In genomic region chr9:68907910-68908309, GRCh38 we compare ENCODE assay signal across 31 cellular contexts.
"Had no signal": no experiment of that assay in that cellular context is flagged by ENCODE, and none has a peak within 500 bp of the region (broad histone marks: within the 10 kb centered on the region; RNA-seq: fewer than 3 reads in every experiment).

No MANE protein-coding gene starts in this region.

- DNase-seq: naive thymus-derived CD4-positive, alpha-beta T cell; natural killer cell; nucleus accumbens; posterior cingulate gyrus; psoas muscle; right cardiac atrium; right lobe of liver; sigmoid colon; small intestine; spleen; stimulated activated CD4-positive, alpha-beta T cell treated with anti-CD3 and anti-CD28 coated beads, Interleukin-12 subunit alpha, Interleukin-12 subunit beta, amount 100 ng/mL, for 4 hours; stimulated activated CD4-positive, alpha-beta T cell treated with anti-CD3 and anti-CD28 coated beads, Interleukin-1b, Interleukin-23, amount 100 ng/mL, for 48 hours; stimulated activated CD4-positive, alpha-beta T cell treated with anti-CD3 and anti-CD28 coated beads, Interleukin-4, amount 100 ng/mL, for 1 hour; stimulated activated CD4-positive, alpha-beta T cell treated with anti-CD3 and anti-CD28 coated beads, Interleukin-4, amount 100 ng/mL, for 4 hours; stimulated activated CD8-positive, alpha-beta memory T cell treated with anti-CD3 and anti-CD28 coated beads, Interleukin-4, amount 100 ng/mL, for 48 hours; stimulated activated naive CD4-positive, alpha-beta T cell; stimulated activated naive CD8-positive, alpha-beta T cell treated with anti-CD3 and anti-CD28 coated beads, Interleukin-15, amount 100 ng/mL, for 72 hours; stimulated activated naive CD8-positive, alpha-beta T cell treated with anti-CD3 and anti-CD28 coated beads, Interleukin-15, Interleukin-2, amounts not matched to agents 100 U/mL and 50 U/mL, for 24 hours; substantia nigra; testis; tibial artery; transverse colon; upper lobe of right lung; uterus had no signal

- H3K27me3 Mint-ChIP-seq: progenitor cell of endocrine pancreas; stimulated activated memory B cell treated with anti-CD40 and anti-IgM and Interleukin-4, amounts not matched to agents 10 μg/mL and 1 μg/mL and 100 μg/mL, for 72 hours; stimulated activated naive CD8-positive, alpha-beta T cell treated with anti-CD3 and anti-CD28 coated beads, Interleukin-15, amount 100 ng/mL, for 72 hours; type B pancreatic cell had no signal

- H3K36me3 ChIP-seq: neutrophil, right lobe of liver, sigmoid colon, suprapubic skin, tibial artery, transverse colon, upper lobe of right lung, uterus had no signal

- H3K9me3 ChIP-seq: neutrophil, psoas muscle, right lobe of liver, sigmoid colon, spleen, suprapubic skin, testis, tibial artery, transverse colon, upper lobe of right lung, uterus had no signal

- H3K4me3 Mint-ChIP-seq: naive thymus-derived CD4-positive, alpha-beta T cell; natural killer cell; nephron; stimulated activated memory B cell treated with anti-CD40 and anti-IgM and Interleukin-4, amounts not matched to agents 10 μg/mL and 1 μg/mL and 100 μg/mL, for 72 hours; stimulated activated naive CD8-positive, alpha-beta T cell treated with anti-CD3 and anti-CD28 coated beads, Interleukin-15, amount 100 ng/mL, for 72 hours; type B pancreatic cell had no signal

- H3K36me3 Mint-ChIP-seq: natural killer cell, type B pancreatic cell had no signal

- H3K9me3 Mint-ChIP-seq: naive thymus-derived CD4-positive, alpha-beta T cell; natural killer cell; nephron; stimulated activated memory B cell treated with anti-CD40 and anti-IgM and Interleukin-4, amounts not matched to agents 10 μg/mL and 1 μg/mL and 100 μg/mL, for 72 hours; stimulated activated naive CD8-positive, alpha-beta T cell treated with anti-CD3 and anti-CD28 coated beads, Interleukin-15, amount 100 ng/mL, for 72 hours; type B pancreatic cell had no signal

- H3K79me2 ChIP-seq: parathyroid adenoma had no signal

- H3K9ac ChIP-seq: parathyroid adenoma had no signal

- H3K4me3 ChIP-seq: psoas muscle, right lobe of liver, sigmoid colon, spleen, suprapubic skin, testis, tibial artery, transverse colon, upper lobe of right lung, uterus had no signal

- H3K27ac Mint-ChIP-seq: naive thymus-derived CD4-positive, alpha-beta T cell; natural killer cell; nephron; progenitor cell of endocrine pancreas; stimulated activated memory B cell treated with anti-CD40 and anti-IgM and Interleukin-4, amounts not matched to agents 10 μg/mL and 1 μg/mL and 100 μg/mL, for 72 hours; stimulated activated naive CD8-positive, alpha-beta T cell treated with anti-CD3 and anti-CD28 coated beads, Interleukin-15, amount 100 ng/mL, for 72 hours; type B pancreatic cell had no signal

- H3K27me3 ChIP-seq: neutrophil, right lobe of liver, sigmoid colon, spleen, suprapubic skin, testis, tibial artery, transverse colon, upper lobe of right lung, uterus had no signal

- H3K4me1 ChIP-seq: parathyroid adenoma, psoas muscle, right lobe of liver, suprapubic skin, testis, transverse colon, uterus had no signal

- H2AFZ ChIP-seq: parathyroid adenoma had no signal

- H3K27ac ChIP-seq: neutrophil, parathyroid adenoma, psoas muscle, right lobe of liver, sigmoid colon, spleen, suprapubic skin, testis, tibial artery, transverse colon, upper lobe of right lung, uterus had no signal

- H3K4me1 Mint-ChIP-seq: natural killer cell, nephron had no signal

- ATAC-seq: naive thymus-derived CD4-positive, alpha-beta T cell; natural killer cell; psoas muscle; right cardiac atrium; right lobe of liver; stimulated activated memory B cell treated with anti-CD40 and anti-IgM and Interleukin-4, amounts not matched to agents 10 μg/mL and 1 μg/mL and 100 μg/mL, for 72 hours; stimulated activated naive CD8-positive, alpha-beta T cell treated with anti-CD3 and anti-CD28 coated beads, Interleukin-15, amount 100 ng/mL, for 72 hours; stimulated activated naive CD8-positive, alpha-beta T cell treated with anti-CD3 and anti-CD28 coated beads, Interleukin-15, Interleukin-2, amounts not matched to agents 100 U/mL and 50 U/mL, for 24 hours; upper lobe of right lung had no signal
